Comparison of ENCODE assay signal across 11 cellular contexts in the genomic region with DNA sequence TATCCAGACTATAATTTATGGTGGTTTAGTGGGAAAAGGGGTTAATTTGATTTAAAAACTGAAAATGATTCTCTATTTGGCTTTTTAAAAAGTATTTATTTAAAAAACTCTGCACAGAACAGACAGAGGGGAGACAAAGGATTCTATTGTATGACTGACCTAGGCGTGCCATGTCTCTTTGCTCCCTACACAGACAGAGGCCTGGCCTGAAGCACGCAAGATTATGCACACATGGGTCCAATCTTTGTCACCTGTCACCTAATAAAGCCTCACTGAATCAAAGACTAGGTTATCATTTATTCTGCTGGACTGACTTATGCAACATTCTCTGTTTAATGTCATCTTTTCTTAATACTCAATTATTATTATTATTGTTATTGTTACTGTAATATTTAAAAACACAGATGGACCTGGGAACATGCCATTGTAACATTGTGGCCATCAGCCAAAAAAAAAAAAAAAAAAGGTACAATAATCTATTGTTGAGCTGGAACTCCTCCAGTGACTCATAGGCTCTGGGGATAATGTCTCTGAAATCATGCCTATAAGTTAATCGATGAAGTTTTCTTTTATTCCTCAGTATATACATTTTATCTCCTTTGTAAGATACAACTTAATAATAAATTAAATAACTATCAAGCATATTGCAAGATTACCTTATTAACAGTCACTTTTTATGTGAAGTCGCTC.
DNase-seq lines count a peak whose midpoint lies in the region; ATAC-seq and TF ChIP-seq lines count a peak whose summit lies in the region.
"Had no signal": no experiment of that assay in that cellular context is flagged by ENCODE, and none has a peak within 500 bp of the region (broad histone marks: within the 10 kb centered on the region; RNA-seq: fewer than 3 reads in every experiment).

No MANE protein-coding gene starts in this region.

- peaks cover 62% of the 10 kb centered on the region for H3K4me1 Mint-ChIP-seq in activated CD8-positive, alpha-beta memory T cell treated with anti-CD3 and anti-CD28 coated beads, Interleukin-2, amount 10 ng/mL, durations not matched to agents 7 days and 5 days
- peaks cover 79% of the 10 kb centered on the region for H3K4me1 Mint-ChIP-seq in central memory CD8-positive, alpha-beta T cell

- no peaks in the 10 kb centered on the region for H3K36me3 ChIP-seq in osteoblast (ENCODE audit: insufficient read depth, low read length)
- H3K36me3 ChIP-seq: colonic mucosa, uterus had no signal

- DNase-seq in activated CD8-positive, alpha-beta memory T cell treated with anti-CD3 and anti-CD28 coated beads, Interleukin-2, amount 10 ng/mL, durations not matched to agents 7 days and 5 days, result no peak
- DNase-seq in activated CD8-positive, alpha-beta memory T cell treated with anti-CD3 and anti-CD28 coated beads, Interleukin-2, amount 50 U/mL, for 4 hours, result no peak
- peak; percentile 3 for DNase-seq in NCI-H774 (lab: John Stamatoyannopoulos, UW)
- DNase-seq in central memory CD8-positive, alpha-beta T cell (ENCODE audit: low spot score in 2 of 2), result no peak
- DNase-seq in osteoblast (ENCODE audit: insufficient read length, low spot score, missing footprints), result no peak
- DNase-seq in RPMI8226, result no peak
- DNase-seq in mesenteric fat pad (ENCODE audit: low spot score), result no peak
- DNase-seq in OCI-M2 (lab: John Stamatoyannopoulos, UW; ENCODE audit: unreplicated experiment), result no peak
- DNase-seq: colonic mucosa, uterus had no signal

- peak overlapping the region; percentile 96 for H3K27ac Mint-ChIP-seq in activated CD8-positive, alpha-beta memory T cell treated with anti-CD3 and anti-CD28 coated beads, Interleukin-2, amount 10 ng/mL, durations not matched to agents 7 days and 5 days
- H3K27ac Mint-ChIP-seq in central memory CD8-positive, alpha-beta T cell (ENCODE audit: low read depth), result peak overlapping the region; percentile 70
- H3K27ac Mint-ChIP-seq: WTC11 had no signal

- no peaks in the 10 kb centered on the region for H3K9me3 ChIP-seq in osteoblast (ENCODE audit: low read depth, low read length)
- H3K9me3 ChIP-seq: colonic mucosa, uterus had no signal

- CTCF ChIA-PET in activated CD8-positive, alpha-beta memory T cell treated with anti-CD3 and anti-CD28 coated beads, Interleukin-2, amount 10 ng/mL, durations not matched to agents 7 days and 5 days (lab: Charles Lee), result interaction anchor here (0.9 to 3.3 kb wide), 4 partner anchors 40 to 111 kb away, joined by 4 to 18 read pairs (median 10); partner anchors contain the start of gene RUNX1

- H2AFZ ChIP-seq in osteoblast (ENCODE audit: low read length), result no peak overlapping the region

- H4K20me1 ChIP-seq in osteoblast (ENCODE audit: insufficient read depth, low read length), result no peaks in the 10 kb centered on the region

- no peak for ATAC-seq in activated CD8-positive, alpha-beta memory T cell treated with anti-CD3 and anti-CD28 coated beads, Interleukin-2, amount 10 ng/mL, durations not matched to agents 7 days and 5 days
- ATAC-seq in central memory CD8-positive, alpha-beta T cell (replicated peaks; ENCODE audit: extremely low read depth, poor library complexity, severe bottlenecking), result no peak
- ATAC-seq: WTC11 had no signal

- no peaks in the 10 kb centered on the region for H3K27me3 ChIP-seq in osteoblast (ENCODE audit: insufficient read depth, low read length)
- H3K27me3 ChIP-seq: colonic mucosa, uterus had no signal

- H3K27ac ChIP-seq in osteoblast (ENCODE audit: low read depth, low read length), result no peak overlapping the region
- H3K27ac ChIP-seq: colonic mucosa, uterus had no signal

- peaks cover 3% of the 10 kb centered on the region for H3K79me2 ChIP-seq in osteoblast (ENCODE audit: insufficient read depth, low read length)

- peak overlapping the region; percentile 58 for H3K4me3 Mint-ChIP-seq in activated CD8-positive, alpha-beta memory T cell treated with anti-CD3 and anti-CD28 coated beads, Interleukin-2, amount 10 ng/mL, durations not matched to agents 7 days and 5 days
- H3K4me3 Mint-ChIP-seq in central memory CD8-positive, alpha-beta T cell, result no peak overlapping the region
- H3K4me3 Mint-ChIP-seq: WTC11 had no signal

- H3K36me3 Mint-ChIP-seq in activated CD8-positive, alpha-beta memory T cell treated with anti-CD3 and anti-CD28 coated beads, Interleukin-2, amount 10 ng/mL, durations not matched to agents 7 days and 5 days, result no peaks in the 10 kb centered on the region
- H3K36me3 Mint-ChIP-seq in central memory CD8-positive, alpha-beta T cell (ENCODE audit: insufficient read depth), result peaks cover 7% of the 10 kb centered on the region
- H3K36me3 Mint-ChIP-seq: WTC11 had no signal

- TF ChIP-seq CTCF in osteoblast (IDR thresholded peaks at IDR 0.05; ENCODE audit: extremely low read depth, low read depth, low read length), result no peak

- H3K9me3 Mint-ChIP-seq in activated CD8-positive, alpha-beta memory T cell treated with anti-CD3 and anti-CD28 coated beads, Interleukin-2, amount 10 ng/mL, durations not matched to agents 7 days and 5 days (ENCODE audit: low read depth), result no peaks in the 10 kb centered on the region
- H3K9me3 Mint-ChIP-seq in central memory CD8-positive, alpha-beta T cell, result no peaks in the 10 kb centered on the region
- H3K9me3 Mint-ChIP-seq: WTC11 had no signal

- H3K4me1 ChIP-seq in osteoblast (ENCODE audit: insufficient read depth, low read length), result peaks cover 39% of the 10 kb centered on the region
- H3K4me1 ChIP-seq: colonic mucosa, uterus had no signal

- H3K4me2 ChIP-seq in osteoblast (ENCODE audit: insufficient read depth, low read length), result peak overlapping the region; percentile 53

- H3K27me3 Mint-ChIP-seq in activated CD8-positive, alpha-beta memory T cell treated with anti-CD3 and anti-CD28 coated beads, Interleukin-2, amount 10 ng/mL, durations not matched to agents 7 days and 5 days, result no peaks in the 10 kb centered on the region
- no peaks in the 10 kb centered on the region for H3K27me3 Mint-ChIP-seq in central memory CD8-positive, alpha-beta T cell

- no peak overlapping the region for H3K4me3 ChIP-seq in osteoblast (ENCODE audit: insufficient read depth, low read length)
- H3K4me3 ChIP-seq: colonic mucosa, uterus had no signal
